33 cellular contexts compared by ENCODE assay signal in genomic region chr17:12664252-12664651, GRCh38. TPM values are rescaled to one million over a fixed set of nuclear protein-coding genes. Genes with fewer than 3 reads are reported as not detected.
DNase-seq lines count a peak whose midpoint lies in the region; ATAC-seq, FAIRE-seq and TF ChIP-seq lines count a peak whose summit lies in the region.
"Had no signal": no experiment of that assay in that cellular context is flagged by ENCODE, and none has a peak within 500 bp of the region (broad histone marks: within the 10 kb centered on the region; RNA-seq: fewer than 3 reads in every experiment).

No MANE protein-coding gene starts in this region.

- H3K27me3 ChIP-seq in H9 (ENCODE audit: insufficient read depth, low read length) (peaks cover 3% of the 10 kb centered on the region; the same call in 1 of the 2 replicates), thoracic aorta (replicated peaks; ENCODE audit: insufficient read depth) (no peaks in the 10 kb centered on the region), A673 (replicated peaks; ENCODE audit: insufficient read depth, low read depth, low read length, poor library complexity) (peaks cover 69% of the 10 kb centered on the region)
- H3K27me3 ChIP-seq: MG63 had no signal

- no peak overlapping the region for H4K91ac ChIP-seq in H9 (ENCODE audit: insufficient read length, low read depth, low read length)

- no peak overlapping the region for H2BK5ac ChIP-seq in H9 (ENCODE audit: insufficient read length, low read length)

- DNase-seq in H9 (no peak), thoracic aorta (ENCODE audit: low spot score) (no peak), urothelium cell line (ENCODE audit: low spot score) (no peak), A673 (ENCODE audit: low spot score) (no peak), cerebellar nuclear complex (lab: John Stamatoyannopoulos, UW) (no peak)
- DNase-seq: activated CD4-positive, alpha-beta memory T cell treated with anti-CD3 and anti-CD28 coated beads, Interleukin-2, amount 10 ng/mL, durations not matched to agents 7 days and 5 days; Calu3; DMS79 treated with DMSO at 0.1 percent for 48 hours; dorsolateral prefrontal cortex; GF-D8; HCEC 1CT; islet precursor cell; KG1; left ventricle myocardium inferior; MG63; naive thymus-derived CD8-positive, alpha-beta T cell; NCI-H1105 treated with DMSO at 0.1 percent for 48 hours; NCI-H2081 treated with DMSO at 0.1 percent for 48 hours; NCI-H345; NCI-H748 treated with DMSO at 0.1 percent for 48 hours; SJCRH30; T-helper 1 cell had no signal

- H3K36me3 Mint-ChIP-seq in H9 (ENCODE audit: insufficient read depth in 1 of 3, low read depth in 3 of 3) (no peaks in the 10 kb centered on the region), brain (no peaks in the 10 kb centered on the region), nephron (ENCODE audit: low read depth) (no peaks in the 10 kb centered on the region)
- H3K36me3 Mint-ChIP-seq: activated naive CD8-positive, alpha-beta T cell had no signal

- H3K27ac ChIP-seq in H9 (ENCODE audit: insufficient read length, low read depth, low read length): no peak overlapping the region
- H3K27ac ChIP-seq in thoracic aorta: peak overlapping the region; percentile 97 to 98
- no peak overlapping the region for H3K27ac ChIP-seq in A673 (ENCODE audit: low read depth, low read length, poor library complexity, severe bottlenecking)
- H3K27ac ChIP-seq: parathyroid adenoma, SJCRH30 had no signal

- intact Hi-C loops in A673 (cut with micrococcal nuclease; ENCODE audit: unreplicated experiment): loop anchor here (2.0 kb wide), 1 partner anchor 483 kb away; no protein-coding TSS in a partner anchor

- peaks cover 12% of the 10 kb centered on the region for H3K23me2 ChIP-seq in H9 (ENCODE audit: insufficient read length, low read depth, low read length, poor library complexity, severe bottlenecking)

- H4K5ac ChIP-seq in H9 (ENCODE audit: insufficient read length, low read depth, low read length): no peak overlapping the region

- H3K14ac ChIP-seq in H9 (ENCODE audit: insufficient read depth, low read length): no peak overlapping the region

- H3K4me3 ChIP-seq in thoracic aorta (peak overlapping the region; percentile 81), A673 (ENCODE audit: low read depth, low read length, poor library complexity, severe bottlenecking) (no peak overlapping the region)
- H3K4me3 ChIP-seq: SJCRH30 had no signal

- H3K9me3 ChIP-seq in H9 (ENCODE audit: control insufficient read depth, low read depth, low read length) (no peaks in the 10 kb centered on the region), thoracic aorta (no peaks in the 10 kb centered on the region), A673 (ENCODE audit: low read depth, low read length, poor library complexity, severe bottlenecking) (no peaks in the 10 kb centered on the region)
- H3K9me3 ChIP-seq: left ventricle myocardium inferior, MG63, SJCRH30, tibial nerve had no signal

- H4K8ac ChIP-seq in H9 (replicated peaks; ENCODE audit: insufficient read length, low read depth, low read length): no peak overlapping the region

- WGBS in H9 (ENCODE audit: extremely low coverage, insufficient read length, low lambda C conversion rate): no CpG with 5 or more reads among the region's 11 CpGs

- no peaks in the 10 kb centered on the region for H3K36me3 ChIP-seq in thoracic aorta
- no peaks in the 10 kb centered on the region for H3K36me3 ChIP-seq in A673 (ENCODE audit: insufficient read depth, low read length, poor library complexity, severe bottlenecking)
- H3K36me3 ChIP-seq: left ventricle myocardium inferior, MG63, SJCRH30, tibial nerve had no signal

- no TSS peak for BruUV-seq in A673 (replicated peaks; lab: Mats Ljungman, UMichigan)

- H3K79me1 ChIP-seq in H9 (ENCODE audit: insufficient read depth, low read depth, low read length, poor library complexity, severe bottlenecking): no peaks in the 10 kb centered on the region

- H3K9ac ChIP-seq in H9 (ENCODE audit: extremely low read depth, insufficient read length, low read length): no peak overlapping the region
- H3K9ac ChIP-seq: parathyroid adenoma had no signal

- no peak overlapping the region for H2BK15ac ChIP-seq in H9 (ENCODE audit: low read depth, low read length)

- ATAC-seq in thoracic aorta (ENCODE audit: insufficient number of reproducible peaks, low FRiP score, low read depth) (no peak), HG02571 (IDR thresholded peaks at IDR 0.05; ENCODE audit: unreplicated experiment) (no peak)
- ATAC-seq: activated CD4-positive, CD25-positive, alpha-beta regulatory T cell treated with anti-CD3 and anti-CD28 coated beads, Interleukin-2, amount 50 U/mL, for 24 hours; naive thymus-derived CD8-positive, alpha-beta T cell had no signal

- peaks cover 41% of the 10 kb centered on the region for H3K27me3 Mint-ChIP-seq in H9 (ENCODE audit: low read depth)
- H3K27me3 Mint-ChIP-seq in brain: peaks cover 65% of the 10 kb centered on the region
- peaks cover 72% of the 10 kb centered on the region for H3K27me3 Mint-ChIP-seq in nephron (ENCODE audit: low read depth)

- H2AFZ ChIP-seq in H9 (ENCODE audit: low read length): no peak overlapping the region

- CTCF ChIA-PET in A673 (lab: Charles Lee): no interaction called here

- H3K23ac ChIP-seq in H9 (ENCODE audit: insufficient read length, low read depth, low read length): no peak overlapping the region

- no peak for FAIRE-seq in urothelium cell line (lab: Jason Lieb, UNC)
- FAIRE-seq: RCC 7860 had no signal

- H3K9me3 Mint-ChIP-seq in H9 (no peaks in the 10 kb centered on the region), brain (peaks cover 0 to 3% (median 0%) of the 10 kb centered on the region in 5 experiments), nephron (no peaks in the 10 kb centered on the region)
- H3K9me3 Mint-ChIP-seq: activated CD4-positive, alpha-beta memory T cell treated with anti-CD3 and anti-CD28 coated beads, Interleukin-2, amount 10 ng/mL, durations not matched to agents 7 days and 5 days; central memory CD8-positive, alpha-beta T cell; stimulated activated naive CD8-positive, alpha-beta T cell treated with anti-CD3 and anti-CD28 coated beads, Interleukin-15, Interleukin-2, amounts not matched to agents 100 ng/mL and 50 ng/mL, for 24 hours had no signal

- POLR2A ChIA-PET in A673 (lab: Charles Lee; ENCODE audit: low non-redundant PET): no interaction called here

- H4K20me1 ChIP-seq in H9 (ENCODE audit: control insufficient read depth, insufficient read depth, insufficient read length): no peaks in the 10 kb centered on the region

- no peak overlapping the region for H3K4ac ChIP-seq in H9 (ENCODE audit: low read depth, low read length)

- H3K4me2 ChIP-seq in H9 (ENCODE audit: insufficient read depth, insufficient read length, low read length): no peak overlapping the region

- TF ChIP-seq CTCF in H9 (conservative IDR thresholded peaks at IDR 0.05): no peak
- TF ChIP-seq CTCF in brain (conservative IDR thresholded peaks at IDR 0.05): no peak
- no peak for TF ChIP-seq CTCF in nephron (IDR thresholded peaks at IDR 0.05; ENCODE audit: unreplicated experiment in 3 of 3)
- TF ChIP-seq CTCF in thoracic aorta (IDR thresholded peaks at IDR 0.05): no peak
- TF ChIP-seq CTCF in A673 (conservative IDR thresholded peaks at IDR 0.05; ENCODE audit: low read depth, low read length): no peak

- H2AK5ac ChIP-seq in H9 (ENCODE audit: insufficient read length, low read length): no peak overlapping the region

- H3K4me1 Mint-ChIP-seq in H9: peaks cover 14 to 15% of the 10 kb centered on the region in 2 experiments
- peaks cover 19% of the 10 kb centered on the region for H3K4me1 Mint-ChIP-seq in brain
- peaks cover 22% of the 10 kb centered on the region for H3K4me1 Mint-ChIP-seq in nephron
- H3K4me1 Mint-ChIP-seq: activated CD4-positive, alpha-beta memory T cell treated with anti-CD3 and anti-CD28 coated beads, Interleukin-2, amount 10 ng/mL, durations not matched to agents 7 days and 5 days; central memory CD8-positive, alpha-beta T cell had no signal

- no peak overlapping the region for H3K27ac Mint-ChIP-seq in H9
- no peak overlapping the region for H3K27ac Mint-ChIP-seq in brain
- no peak overlapping the region for H3K27ac Mint-ChIP-seq in nephron
- H3K27ac Mint-ChIP-seq: activated CD4-positive, alpha-beta memory T cell treated with anti-CD3 and anti-CD28 coated beads, Interleukin-2, amount 10 ng/mL, durations not matched to agents 7 days and 5 days; activated naive CD8-positive, alpha-beta T cell; naive thymus-derived CD8-positive, alpha-beta T cell; stimulated activated naive CD8-positive, alpha-beta T cell treated with anti-CD3 and anti-CD28 coated beads, Interleukin-15, Interleukin-2, amounts not matched to agents 100 ng/mL and 50 ng/mL, for 24 hours had no signal

- no peak overlapping the region for H2BK120ac ChIP-seq in H9 (ENCODE audit: low read depth, low read length, poor library complexity, severe bottlenecking)

- H3K18ac ChIP-seq in H9 (ENCODE audit: insufficient read length, low read depth, low read length): no peak overlapping the region

- no peak overlapping the region for H3K56ac ChIP-seq in H9 (ENCODE audit: insufficient read length, low read depth, low read length)

- H3T11ph ChIP-seq in H9 (ENCODE audit: low read length): no peak overlapping the region

- H2BK20ac ChIP-seq in H9 (ENCODE audit: low read depth, low read length, poor library complexity, severe bottlenecking): no peak overlapping the region

- no peaks in the 10 kb centered on the region for H3K4me1 ChIP-seq in H9 (ENCODE audit: insufficient read depth, low read length)
- peaks cover 0 to 32% of the 10 kb centered on the region in 2 donors for H3K4me1 ChIP-seq in thoracic aorta (ENCODE audit: control insufficient read depth in 1 of 2, low read depth in 2 of 2)
- H3K4me1 ChIP-seq in A673 (ENCODE audit: insufficient read depth, low read length, poor library complexity, severe bottlenecking): no peaks in the 10 kb centered on the region
- H3K4me1 ChIP-seq: parathyroid adenoma, SJCRH30 had no signal

- no peaks in the 10 kb centered on the region for H3K79me2 ChIP-seq in H9 (ENCODE audit: insufficient read depth, low read length)
- H3K79me2 ChIP-seq: parathyroid adenoma had no signal

- no peak overlapping the region for H2BK12ac ChIP-seq in H9 (ENCODE audit: insufficient read length, low read depth, low read length)

- peak overlapping the region; percentile 71 to 86; a peak in 3 of 5 replicates for H3K4me3 Mint-ChIP-seq in H9
- H3K4me3 Mint-ChIP-seq in brain: peak overlapping the region in 4 of 5 experiments; percentile 81 to 88 (median 86)
- H3K4me3 Mint-ChIP-seq in nephron: peak overlapping the region; percentile 83 to 91 (median 89)
- H3K4me3 Mint-ChIP-seq: activated CD4-positive, alpha-beta memory T cell treated with anti-CD3 and anti-CD28 coated beads, Interleukin-2, amount 10 ng/mL, durations not matched to agents 7 days and 5 days; activated naive CD8-positive, alpha-beta T cell; central memory CD8-positive, alpha-beta T cell; stimulated activated naive CD8-positive, alpha-beta T cell treated with anti-CD3 and anti-CD28 coated beads, Interleukin-15, Interleukin-2, amounts not matched to agents 100 ng/mL and 50 ng/mL, for 24 hours had no signal

RNA-seq across cellular contexts. Expression of gene MYOCD, which starts 1.4 kb away (rescaled TPM):
- 0.17 and 0.39 TPM in 2 replicates for total RNA-seq in H9 (2021)
- 0.10 TPM for polyA plus RNA-seq in brain (ENCODE audit: insufficient read depth, low read depth, low replicate concordance)
- 100 to 1,000 TPM; 102 to 113 TPM for total RNA-seq in thoracic aorta
- not detected in 2 replicates for total RNA-seq in A673 (2021)
- total RNA-seq: activated CD4-positive, alpha-beta memory T cell treated with anti-CD3 and anti-CD28 coated beads, Interleukin-2, amount 10 ng/mL, durations not matched to agents 7 days and 5 days; Calu3; HT1080; naive thymus-derived CD8-positive, alpha-beta T cell had no signal
- polyA plus RNA-seq: naive thymus-derived CD8-positive, alpha-beta T cell had no signal

Comparison
In these comparisons a context has a peak if more than half of its experiments do, and no peak if none do; other contexts are left out.
1. H3K27ac ChIP-seq: peak in thoracic aorta (2 of 2); none in H9 (single experiment) and A673 (single experiment).
2. RNA of gene MYOCD, which starts 1.4 kb away (total RNA-seq): 102 to 113 TPM in thoracic aorta; 0.17 to 0.39 TPM in H9 and not detected in A673; every median in the first group is over 10 times any median in the second.
3. Peak in every context shown above with its lines, with median percentiles within 50 percentile points of each other: H3K4me3 Mint-ChIP-seq.